In genomic region chr13:92991687-92992086, GRCh38 we compare ENCODE assay signal across 1 cellular context.
TF ChIP-seq lines count a peak whose summit lies in the region.

No MANE protein-coding gene starts in this region.

TF ChIP-seq in IMR-90, 13 proteins besides CTCF, POLR2A, EP300 and RAD21:
- TF ChIP-seq RFX5 (IDR thresholded peaks at IDR 0.05; ENCODE audit: low read depth, low read length) (no peak), MXI1 (IDR thresholded peaks at IDR 0.05; ENCODE audit: borderline replicate concordance, low read depth, low read length) (no peak), NFE2L2 (IDR thresholded peaks at IDR 0.05; ENCODE audit: low read depth, low read length) (no peak), SMC3 (IDR thresholded peaks at IDR 0.05; ENCODE audit: low read depth, low read length) (no peak)
- TF ChIP-seq, protein P1, sequence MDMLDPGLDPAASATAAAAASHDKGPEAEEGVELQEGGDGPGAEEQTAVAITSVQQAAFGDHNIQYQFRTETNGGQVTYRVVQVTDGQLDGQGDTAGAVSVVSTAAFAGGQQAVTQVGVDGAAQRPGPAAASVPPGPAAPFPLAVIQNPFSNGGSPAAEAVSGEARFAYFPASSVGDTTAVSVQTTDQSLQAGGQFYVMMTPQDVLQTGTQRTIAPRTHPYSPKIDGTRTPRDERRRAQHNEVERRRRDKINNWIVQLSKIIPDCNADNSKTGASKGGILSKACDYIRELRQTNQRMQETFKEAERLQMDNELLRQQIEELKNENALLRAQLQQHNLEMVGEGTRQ (IDR thresholded peaks at IDR 0.05; ENCODE audit: low read depth, low read length), result no peak
- TF ChIP-seq, protein P2, sequence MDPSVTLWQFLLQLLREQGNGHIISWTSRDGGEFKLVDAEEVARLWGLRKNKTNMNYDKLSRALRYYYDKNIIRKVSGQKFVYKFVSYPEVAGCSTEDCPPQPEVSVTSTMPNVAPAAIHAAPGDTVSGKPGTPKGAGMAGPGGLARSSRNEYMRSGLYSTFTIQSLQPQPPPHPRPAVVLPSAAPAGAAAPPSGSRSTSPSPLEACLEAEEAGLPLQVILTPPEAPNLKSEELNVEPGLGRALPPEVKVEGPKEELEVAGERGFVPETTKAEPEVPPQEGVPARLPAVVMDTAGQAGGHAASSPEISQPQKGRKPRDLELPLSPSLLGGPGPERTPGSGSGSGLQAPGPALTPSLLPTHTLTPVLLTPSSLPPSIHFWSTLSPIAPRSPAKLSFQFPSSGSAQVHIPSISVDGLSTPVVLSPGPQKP (IDR thresholded peaks at IDR 0.05; ENCODE audit: borderline replicate concordance, low read depth, low read length), result no peak
